Comparison of ENCODE assay signal across 21 cellular contexts in the genomic region with DNA sequence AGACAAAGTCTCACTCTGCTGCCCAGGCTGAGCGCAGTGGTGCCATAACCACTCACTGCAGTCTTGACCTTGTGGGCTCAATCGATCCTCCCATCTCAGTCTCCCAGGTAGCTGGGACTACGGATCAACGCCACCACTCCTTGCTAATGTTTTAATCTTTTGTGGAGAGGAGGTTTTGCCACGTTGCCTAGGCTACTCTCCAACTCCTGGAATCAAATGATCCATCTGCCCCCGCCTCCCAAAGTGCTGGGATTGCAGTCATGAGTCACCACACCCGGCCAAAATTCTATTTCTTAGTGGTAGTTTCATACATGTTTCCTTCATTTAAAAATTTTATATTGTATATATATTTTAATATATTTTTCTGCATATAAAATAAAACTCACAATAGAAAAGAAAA.
"Had no signal": no experiment of that assay in that cellular context is flagged by ENCODE, and none has a peak within 500 bp of the region (broad histone marks: within the 10 kb centered on the region; RNA-seq: fewer than 3 reads in every experiment).

No MANE protein-coding gene starts in this region.

- H3K4me3 ChIP-seq: lung, neural progenitor cell, right lobe of liver, skin epidermis, stomach, transverse colon had no signal

- DNase-seq: activated CD4-positive, alpha-beta T cell treated with anti-CD3 and anti-CD28 coated beads for 4 hours; activated CD4-positive, alpha-beta T cell treated with anti-CD3 and anti-CD28 coated beads, Interleukin-2, amount 50 U/mL, for 48 hours; activated CD4-positive, CD25-positive, alpha-beta regulatory T cell; activated naive CD4-positive, alpha-beta T cell treated with anti-CD3 and anti-CD28 coated beads for 36 hours; activated naive CD8-positive, alpha-beta T cell treated with anti-CD3 and anti-CD28 coated beads, Interleukin-2, amount 10 ng/mL, durations not matched to agents 7 days and 5 days; activated T-cell treated with anti-CD3 and anti-CD28 coated beads, Interleukin-2, amount 50 U/mL, for 48 hours; amniotic stem cell; effector CD4-positive, alpha-beta T cell; kidney; naive thymus-derived CD8-positive, alpha-beta T cell; posterior cingulate gyrus; right lobe of liver; stimulated activated CD4-positive, alpha-beta T cell treated with anti-CD3 and anti-CD28 coated beads, Interleukin-2, amount 100 ng/mL, for 24 hours; stomach; transverse colon had no signal

- ATAC-seq: foreskin keratinocyte; left lobe of liver; naive thymus-derived CD8-positive, alpha-beta T cell; right lobe of liver; stimulated activated memory B cell treated with anti-CD40 and anti-IgM and Interleukin-4, amounts not matched to agents 10 μg/mL and 1 μg/mL and 100 μg/mL, for 72 hours had no signal
